In the genomic region with DNA sequence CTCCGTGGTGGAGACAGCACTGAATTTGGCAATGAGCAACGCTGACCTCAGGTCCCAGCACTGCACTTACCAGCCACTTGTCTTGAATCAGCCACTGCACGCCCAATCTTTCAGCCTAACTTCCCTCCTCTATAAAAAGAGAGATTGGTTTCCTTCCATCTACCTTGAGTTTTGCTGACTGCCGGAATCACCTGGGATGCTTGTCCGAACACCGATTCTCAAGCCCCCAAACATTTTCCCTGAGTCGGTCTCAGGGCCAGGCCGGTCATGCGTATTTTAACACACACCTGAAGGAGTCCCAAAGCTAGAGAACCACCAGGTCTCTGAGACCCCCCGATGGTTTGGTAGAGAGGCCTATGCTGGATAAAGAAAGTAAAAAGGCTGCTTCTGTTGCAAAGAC, we compare ENCODE assay signal across 19 cellular contexts.
A peak's percentile ranks its signal among the peaks of the same experiment; 100 is the strongest.
DNase-seq lines count a peak whose midpoint lies in the region; ATAC-seq and TF ChIP-seq lines count a peak whose summit lies in the region.
"Had no signal": no experiment of that assay in that cellular context is flagged by ENCODE, and none has a peak within 500 bp of the region (broad histone marks: within the 10 kb centered on the region; RNA-seq: fewer than 3 reads in every experiment).

No MANE protein-coding gene starts in this region.

- no peak overlapping the region for H3K4me3 ChIP-seq in WERI-Rb-1 (ENCODE audit: low read depth, low read length)
- H3K4me3 ChIP-seq: BLaER1, GM12878 had no signal

- DNase-seq in activated effector memory CD4-positive, alpha-beta T cell treated with anti-CD3 and anti-CD28 coated beads, Interleukin-2, amount 50 U/mL, for 16 hours = peak; percentile 19
- DNase-seq in activated effector memory CD4-positive, alpha-beta T cell treated with Interleukin-2 at 50 U/mL for 16 hours = no peak
- DNase-seq in WERI-Rb-1 (no peak), neural crest cell (ENCODE audit: low read depth, low spot score) (no peak), GM10266 (ENCODE audit: extremely low spot score) (no peak), left lobe of liver (ENCODE audit: low spot score) (no peak)
- DNase-seq: Caco-2; CD4-positive, CD25-positive, alpha-beta regulatory T cell; CD8-positive, alpha-beta T cell; DMS153; DND-41; GOT3; H7; HCEC 1CT had no signal

- ATAC-seq in left lobe of liver = no peak
- ATAC-seq: CD8-positive, alpha-beta T cell; GM12878 had no signal

- H3K27me3 Mint-ChIP-seq in neural crest cell (ENCODE audit: low read depth) = no peaks in the 10 kb centered on the region
- H3K27me3 Mint-ChIP-seq: B cell; CD4-positive, CD25-positive, alpha-beta regulatory T cell had no signal

- no peaks in the 10 kb centered on the region for H3K9me3 Mint-ChIP-seq in neural crest cell
- H3K9me3 Mint-ChIP-seq: CD8-positive, alpha-beta T cell had no signal

- peaks cover 5% of the 10 kb centered on the region for H3K4me1 Mint-ChIP-seq in neural crest cell
- H3K4me1 Mint-ChIP-seq: B cell; CD4-positive, CD25-positive, alpha-beta regulatory T cell had no signal

- H3K4me3 Mint-ChIP-seq in neural crest cell = no peak overlapping the region
- H3K4me3 Mint-ChIP-seq: B cell; CD4-positive, CD25-positive, alpha-beta regulatory T cell; CD8-positive, alpha-beta T cell had no signal

- no peaks in the 10 kb centered on the region for H3K36me3 ChIP-seq in WERI-Rb-1
- H3K36me3 ChIP-seq: BLaER1 had no signal

- no peaks in the 10 kb centered on the region for H3K36me3 Mint-ChIP-seq in neural crest cell (ENCODE audit: low read depth)
- H3K36me3 Mint-ChIP-seq: CD4-positive, CD25-positive, alpha-beta regulatory T cell; CD8-positive, alpha-beta T cell had no signal

- H3K9me3 ChIP-seq in WERI-Rb-1 (ENCODE audit: severe bottlenecking) = no peaks in the 10 kb centered on the region
- H3K9me3 ChIP-seq: BLaER1, Caco-2 had no signal

- peak overlapping the region; percentile 65 for H3K27ac Mint-ChIP-seq in neural crest cell (ENCODE audit: unreplicated experiment)
- H3K27ac Mint-ChIP-seq: B cell; CD4-positive, CD25-positive, alpha-beta regulatory T cell; CD8-positive, alpha-beta T cell had no signal

- H3K27ac ChIP-seq in WERI-Rb-1 = peak overlapping the region; percentile 49
- H3K27ac ChIP-seq: 22Rv1, BLaER1, C4-2B had no signal

- H3K27me3 ChIP-seq in WERI-Rb-1 (ENCODE audit: insufficient read depth, low read depth, severe bottlenecking) = no peaks in the 10 kb centered on the region
- H3K27me3 ChIP-seq: BLaER1 had no signal

- TF ChIP-seq CTCF in WERI-Rb-1 (IDR thresholded peaks at IDR 0.05; ENCODE audit: low read depth, low read length) (no peak), neural crest cell (conservative IDR thresholded peaks at IDR 0.05) (no peak), GM10266 (IDR thresholded peaks at IDR 0.05; ENCODE audit: control insufficient read depth, insufficient read depth, low read depth, missing control alignments) (no peak)
